In genomic region chrX:72778146-72778545, GRCh38 we compare ENCODE assay signal across 4 cellular contexts. TPM values are rescaled to one million over a fixed set of nuclear protein-coding genes. Genes with fewer than 3 reads are reported as not detected.
"Had no signal": no experiment of that assay in that cellular context is flagged by ENCODE, and none has a peak within 500 bp of the region (broad histone marks: within the 10 kb centered on the region; RNA-seq: fewer than 3 reads in every experiment).

No MANE protein-coding gene starts in this region.

RNA-seq across cellular contexts. Expression of gene DMRTC1B, which starts 1.5 kb away (rescaled TPM):
- total RNA-seq: IMR-90, NCI-H460, SK-MEL-5 had no signal
- polyA plus RNA-seq: IMR-90, SK-N-SH had no signal

RNA-seq across cellular contexts. Expression of gene FAM236B, which starts 4.3 kb away (rescaled TPM):
- total RNA-seq: IMR-90, NCI-H460, SK-MEL-5 had no signal
- polyA plus RNA-seq: IMR-90, SK-N-SH had no signal

RNA-seq across cellular contexts. Expression of gene FAM236D, which starts 29.9 kb away (rescaled TPM):
- total RNA-seq: IMR-90, NCI-H460, SK-MEL-5 had no signal
- polyA plus RNA-seq: IMR-90, SK-N-SH had no signal
